In the genomic region with DNA sequence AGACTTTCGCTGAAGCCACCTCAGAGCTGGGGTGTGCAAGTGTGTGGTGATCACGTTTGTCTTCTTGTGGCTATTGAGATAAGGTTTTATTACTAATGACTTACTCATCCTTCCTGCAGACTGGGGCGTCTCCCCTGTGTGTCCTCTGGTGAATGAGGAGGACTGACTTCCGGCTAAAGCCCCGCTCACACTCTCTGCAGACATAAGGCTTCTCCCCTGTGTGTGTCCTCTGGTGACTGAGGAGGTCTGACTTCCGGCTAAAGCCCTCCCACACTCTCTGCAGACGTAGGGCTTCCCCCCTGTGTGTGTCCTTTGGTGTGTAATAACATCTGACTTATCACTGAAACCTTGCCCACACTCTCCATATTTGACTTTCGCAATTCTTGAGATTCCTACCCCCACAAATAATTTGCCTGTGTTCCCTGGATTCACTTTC, we compare ENCODE assay signal across 1 cellular context.
TF ChIP-seq lines count a peak whose summit lies in the region.

No MANE protein-coding gene starts in this region.

TF ChIP-seq in HepG2, 621 proteins besides CTCF, POLR2A, EP300 and RAD21 (continued from another document):
- TF ChIP-seq, protein P1, sequence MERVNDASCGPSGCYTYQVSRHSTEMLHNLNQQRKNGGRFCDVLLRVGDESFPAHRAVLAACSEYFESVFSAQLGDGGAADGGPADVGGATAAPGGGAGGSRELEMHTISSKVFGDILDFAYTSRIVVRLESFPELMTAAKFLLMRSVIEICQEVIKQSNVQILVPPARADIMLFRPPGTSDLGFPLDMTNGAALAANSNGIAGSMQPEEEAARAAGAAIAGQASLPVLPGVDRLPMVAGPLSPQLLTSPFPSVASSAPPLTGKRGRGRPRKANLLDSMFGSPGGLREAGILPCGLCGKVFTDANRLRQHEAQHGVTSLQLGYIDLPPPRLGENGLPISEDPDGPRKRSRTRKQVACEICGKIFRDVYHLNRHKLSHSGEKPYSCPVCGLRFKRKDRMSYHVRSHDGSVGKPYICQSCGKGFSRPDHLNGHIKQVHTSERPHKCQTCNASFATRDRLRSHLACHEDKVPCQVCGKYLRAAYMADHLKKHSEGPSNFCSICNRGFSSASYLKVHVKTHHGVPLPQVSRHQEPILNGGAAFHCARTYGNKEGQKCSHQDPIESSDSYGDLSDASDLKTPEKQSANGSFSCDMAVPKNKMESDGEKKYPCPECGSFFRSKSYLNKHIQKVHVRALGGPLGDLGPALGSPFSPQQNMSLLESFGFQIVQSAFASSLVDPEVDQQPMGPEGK (CRISPR knock-in tag; IDR thresholded peaks at IDR 0.05) = peak; percentile 76
- TF ChIP-seq, protein P2, sequence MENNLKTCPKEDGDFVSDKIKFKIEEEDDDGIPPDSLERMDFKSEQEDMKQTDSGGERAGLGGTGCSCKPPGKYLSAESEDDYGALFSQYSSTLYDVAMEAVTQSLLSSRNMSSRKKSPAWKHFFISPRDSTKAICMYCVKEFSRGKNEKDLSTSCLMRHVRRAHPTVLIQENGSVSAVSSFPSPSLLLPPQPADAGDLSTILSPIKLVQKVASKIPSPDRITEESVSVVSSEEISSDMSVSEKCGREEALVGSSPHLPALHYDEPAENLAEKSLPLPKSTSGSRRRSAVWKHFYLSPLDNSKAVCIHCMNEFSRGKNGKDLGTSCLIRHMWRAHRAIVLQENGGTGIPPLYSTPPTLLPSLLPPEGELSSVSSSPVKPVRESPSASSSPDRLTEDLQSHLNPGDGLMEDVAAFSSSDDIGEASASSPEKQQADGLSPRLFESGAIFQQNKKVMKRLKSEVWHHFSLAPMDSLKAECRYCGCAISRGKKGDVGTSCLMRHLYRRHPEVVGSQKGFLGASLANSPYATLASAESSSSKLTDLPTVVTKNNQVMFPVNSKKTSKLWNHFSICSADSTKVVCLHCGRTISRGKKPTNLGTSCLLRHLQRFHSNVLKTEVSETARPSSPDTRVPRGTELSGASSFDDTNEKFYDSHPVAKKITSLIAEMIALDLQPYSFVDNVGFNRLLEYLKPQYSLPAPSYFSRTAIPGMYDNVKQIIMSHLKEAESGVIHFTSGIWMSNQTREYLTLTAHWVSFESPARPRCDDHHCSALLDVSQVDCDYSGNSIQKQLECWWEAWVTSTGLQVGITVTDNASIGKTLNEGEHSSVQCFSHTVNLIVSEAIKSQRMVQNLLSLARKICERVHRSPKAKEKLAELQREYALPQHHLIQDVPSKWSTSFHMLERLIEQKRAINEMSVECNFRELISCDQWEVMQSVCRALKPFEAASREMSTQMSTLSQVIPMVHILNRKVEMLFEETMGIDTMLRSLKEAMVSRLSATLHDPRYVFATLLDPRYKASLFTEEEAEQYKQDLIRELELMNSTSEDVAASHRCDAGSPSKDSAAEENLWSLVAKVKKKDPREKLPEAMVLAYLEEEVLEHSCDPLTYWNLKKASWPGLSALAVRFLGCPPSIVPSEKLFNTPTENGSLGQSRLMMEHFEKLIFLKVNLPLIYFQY (CRISPR knock-in tag; IDR thresholded peaks at IDR 0.05; ENCODE audit: borderline replicate concordance) = no peak
- TF ChIP-seq FOXA3 (CRISPR knock-in tag; IDR thresholded peaks at IDR 0.05) (peak; percentile 53), HMG20A (CRISPR knock-in tag; IDR thresholded peaks at IDR 0.05; ENCODE audit: borderline replicate concordance) (0 out of 2 replicates have a peak, but pooled peaks have one; percentile 35), GABPB1 (CRISPR knock-in tag; IDR thresholded peaks at IDR 0.05) (peak; percentile 62)
- TF ChIP-seq, protein P3, sequence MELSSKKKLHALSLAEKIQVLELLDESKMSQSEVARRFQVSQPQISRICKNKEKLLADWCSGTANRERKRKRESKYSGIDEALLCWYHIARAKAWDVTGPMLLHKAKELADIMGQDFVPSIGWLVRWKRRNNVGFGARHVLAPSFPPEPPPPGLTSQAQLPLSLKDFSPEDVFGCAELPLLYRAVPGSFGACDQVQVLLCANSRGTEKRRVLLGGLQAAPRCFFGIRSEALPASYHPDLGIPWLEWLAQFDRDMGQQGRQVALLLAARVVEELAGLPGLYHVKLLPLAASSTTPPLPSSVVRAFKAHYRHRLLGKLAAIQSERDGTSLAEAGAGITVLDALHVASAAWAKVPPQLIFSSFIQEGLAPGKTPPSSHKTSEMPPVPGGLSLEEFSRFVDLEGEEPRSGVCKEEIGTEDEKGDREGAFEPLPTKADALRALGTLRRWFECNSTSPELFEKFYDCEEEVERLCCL (CRISPR knock-in tag; IDR thresholded peaks at IDR 0.05; ENCODE audit: borderline replicate concordance) = no peak
